27 cellular contexts compared by ENCODE assay signal in the genomic region with DNA sequence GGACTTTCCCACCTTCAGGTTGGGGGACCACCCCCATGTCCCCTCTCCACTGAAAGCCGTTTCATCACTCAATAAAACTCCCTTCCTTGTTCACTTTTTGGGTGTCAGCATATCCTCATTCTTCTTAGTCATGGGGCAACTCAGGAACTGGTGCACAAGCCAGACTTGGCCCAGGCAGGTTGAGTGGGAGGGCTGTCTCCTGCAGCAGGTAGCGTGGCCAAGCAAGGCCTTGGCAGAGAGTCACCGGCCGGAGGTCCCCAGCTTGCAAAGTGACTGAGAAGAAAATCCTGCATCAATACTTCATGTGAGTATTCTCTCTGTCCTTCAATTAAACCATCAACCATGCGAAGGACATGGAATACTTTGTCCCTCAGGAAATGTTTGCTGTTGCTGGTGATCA.
"Had no signal": no experiment of that assay in that cellular context is flagged by ENCODE, and none has a peak within 500 bp of the region (broad histone marks: within the 10 kb centered on the region; RNA-seq: fewer than 3 reads in every experiment).

No MANE protein-coding gene starts in this region.

- ATAC-seq: activated CD4-positive, alpha-beta T cell treated with anti-CD3 and anti-CD28 coated beads for 36 hours; activated CD8-positive, alpha-beta T cell treated with anti-CD3 and anti-CD28 coated beads, Interleukin-2, amount 10 ng/mL, durations not matched to agents 7 days and 5 days; body of pancreas; stimulated activated memory B cell treated with anti-CD40 and anti-IgM and Interleukin-4, amounts not matched to agents 10 μg/mL and 1 μg/mL and 100 μg/mL, for 72 hours; upper lobe of right lung had no signal

- H3K4me3 Mint-ChIP-seq: activated B cell treated with CpG ODN at 0.5 μM for 24 hours; activated CD4-positive, alpha-beta T cell treated with anti-CD3 and anti-CD28 coated beads for 36 hours; activated CD8-positive, alpha-beta T cell treated with anti-CD3 and anti-CD28 coated beads, Interleukin-2, amount 10 ng/mL, durations not matched to agents 7 days and 5 days; activated naive CD4-positive, alpha-beta T cell treated with anti-CD3 and anti-CD28 coated beads for 36 hours; activated naive CD8-positive, alpha-beta T cell treated with anti-CD3 and anti-CD28 coated beads for 36 hours; activated T-helper 1 cell treated with anti-CD3 and anti-CD28 coated beads, Interleukin-12 subunit alpha, Interleukin-12 subunit beta, Interleukin-2, Interleukin-4 antibody, amounts not matched to agents 30 ng/mL and 10 ng/mL and 1 ng/mL, durations not matched to agents 14 hours and 24 hours and 36 hours; naive B cell; stimulated activated memory B cell treated with anti-CD40 and anti-IgM and Interleukin-4, amounts not matched to agents 10 μg/mL and 1 μg/mL and 100 μg/mL, for 72 hours; T-helper 2 cell treated with Interferon-gamma antibody and Interleukin-4, amounts not matched to agents 5 μg/mL and 100 μg/mL, for 36 hours had no signal

- H3K9me3 Mint-ChIP-seq: activated naive CD4-positive, alpha-beta T cell treated with anti-CD3 and anti-CD28 coated beads for 36 hours had no signal

- H3K36me3 Mint-ChIP-seq: activated naive CD8-positive, alpha-beta T cell treated with anti-CD3 and anti-CD28 coated beads for 36 hours; stimulated activated memory B cell treated with anti-CD40 and anti-IgM and Interleukin-4, amounts not matched to agents 10 μg/mL and 1 μg/mL and 100 μg/mL, for 72 hours had no signal

- H3K27me3 Mint-ChIP-seq: activated CD4-positive, alpha-beta T cell treated with anti-CD3 and anti-CD28 coated beads for 36 hours; activated naive CD8-positive, alpha-beta T cell treated with anti-CD3 and anti-CD28 coated beads for 36 hours; progenitor cell of endocrine pancreas had no signal

- H3K4me1 Mint-ChIP-seq: activated B cell treated with CpG ODN at 0.5 μM for 24 hours; naive B cell; stimulated activated memory B cell treated with anti-CD40 and anti-IgM and Interleukin-4, amounts not matched to agents 10 μg/mL and 1 μg/mL and 100 μg/mL, for 72 hours had no signal

- DNase-seq: activated B cell treated with CpG ODN at 0.5 μM for 24 hours; activated CD4-positive, alpha-beta T cell treated with anti-CD3 and anti-CD28 coated beads for 36 hours; activated CD8-positive, alpha-beta T cell treated with anti-CD3 and anti-CD28 coated beads, Interleukin-2, amount 10 ng/mL, durations not matched to agents 7 days and 5 days; activated effector memory CD4-positive, alpha-beta T cell treated with anti-CD3 and anti-CD28 coated beads, Interleukin-2, amount 50 U/mL, for 16 hours; activated naive CD4-positive, alpha-beta T cell treated with anti-CD3 and anti-CD28 coated beads for 36 hours; activated naive CD8-positive, alpha-beta T cell treated with anti-CD3 and anti-CD28 coated beads for 36 hours; adrenal gland; aorta; body of pancreas; cerebellar nuclear complex; dorsolateral prefrontal cortex; effector memory CD4-positive, alpha-beta T cell; left ventricle myocardium inferior; naive B cell; sigmoid colon; small intestine; stimulated activated CD4-positive, alpha-beta T cell treated with anti-CD3 and anti-CD28 coated beads, Interleukin-1b, Interleukin-23, amount 100 ng/mL, for 48 hours; stimulated activated CD4-positive, alpha-beta T cell treated with anti-CD3 and anti-CD28 coated beads, Interleukin-4, amount 100 ng/mL, for 4 hours; stimulated activated CD8-positive, alpha-beta memory T cell treated with anti-CD3 and anti-CD28 coated beads, Interleukin-4, amount 100 ng/mL, for 48 hours; stomach; T-helper 1 cell; thyroid gland; upper lobe of right lung had no signal

- H3K27ac Mint-ChIP-seq: activated B cell treated with CpG ODN at 0.5 μM for 24 hours; activated CD4-positive, alpha-beta T cell treated with anti-CD3 and anti-CD28 coated beads for 36 hours; activated naive CD4-positive, alpha-beta T cell treated with anti-CD3 and anti-CD28 coated beads for 36 hours; activated naive CD8-positive, alpha-beta T cell treated with anti-CD3 and anti-CD28 coated beads for 36 hours; activated T-helper 1 cell treated with anti-CD3 and anti-CD28 coated beads, Interleukin-12 subunit alpha, Interleukin-12 subunit beta, Interleukin-2, Interleukin-4 antibody, amounts not matched to agents 30 ng/mL and 10 ng/mL and 1 ng/mL, durations not matched to agents 14 hours and 24 hours and 36 hours; naive B cell; progenitor cell of endocrine pancreas; stimulated activated memory B cell treated with anti-CD40 and anti-IgM and Interleukin-4, amounts not matched to agents 10 μg/mL and 1 μg/mL and 100 μg/mL, for 72 hours; T-helper 2 cell treated with Interferon-gamma antibody and Interleukin-4, amounts not matched to agents 5 μg/mL and 100 μg/mL, for 36 hours had no signal
